Comparison of ENCODE assay signal across 8 cellular contexts in the genomic region with DNA sequence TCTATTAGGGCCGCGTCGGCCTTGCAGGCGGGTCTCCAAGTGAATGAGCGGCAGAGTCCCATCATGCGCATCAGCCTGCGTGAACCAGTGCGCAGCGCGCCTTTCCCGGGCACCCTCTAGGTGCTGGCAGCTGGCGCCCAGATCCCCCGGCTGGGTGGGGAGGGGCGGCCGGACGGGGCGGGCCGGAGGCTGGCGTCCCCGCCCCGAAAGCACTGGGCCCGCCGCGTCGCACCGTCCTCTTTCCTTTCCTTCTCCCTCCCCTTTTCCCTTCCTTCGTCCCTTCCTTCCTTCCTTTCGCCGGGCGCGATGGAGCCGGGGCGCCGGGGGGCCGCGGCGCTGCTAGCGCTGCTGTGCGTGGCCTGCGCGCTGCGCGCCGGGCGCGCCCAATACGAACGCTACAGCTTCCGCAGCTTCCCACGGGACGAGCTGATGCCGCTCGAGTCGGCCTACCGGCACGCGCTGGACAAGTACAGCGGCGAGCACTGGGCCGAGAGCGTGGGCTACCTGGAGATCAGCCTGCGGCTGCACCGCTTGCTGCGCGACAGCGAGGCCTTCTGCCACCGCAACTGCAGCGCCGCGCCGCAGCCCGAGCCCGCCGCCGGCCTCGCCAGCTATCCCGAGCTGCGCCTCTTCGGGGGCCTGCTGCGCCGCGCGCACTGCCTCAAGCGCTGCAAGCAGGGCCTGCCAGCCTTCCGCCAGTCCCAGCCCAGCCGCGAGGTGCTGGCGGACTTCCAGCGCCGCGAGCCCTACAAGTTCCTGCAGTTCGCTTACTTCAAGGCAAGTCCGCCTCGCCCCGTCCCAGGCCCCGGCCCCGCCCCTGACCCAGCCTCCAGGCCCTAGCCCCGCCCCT. TPM values are rescaled to one million over a fixed set of nuclear protein-coding genes. Genes with fewer than 3 reads are reported as not detected.
DNase-seq lines count a peak whose midpoint lies in the region; ATAC-seq and TF ChIP-seq lines count a peak whose summit lies in the region.

A gene (plus strand): TSS at position 243 of the 850 bp plus-strand sequence. CDS start 64 bp downstream, at position 307.

- H3K4me3 Mint-ChIP-seq in IgD-negative memory B cell, result peak within 1 kb of the TSS; percentile 91 to 96 (median 94)
- peak within 1 kb of the TSS; percentile 82 for H3K4me3 Mint-ChIP-seq in activated T-helper 2 cell treated with anti-CD3 and anti-CD28 coated beads, Interferon-gamma antibody, Interleukin-2, Interleukin-4, amounts not matched to agents 10 μg/mL and 5 μg/mL and 100 μg/mL, durations not matched to agents 14 hours and 24 hours and 36 hours (ENCODE audit: low read depth)
- H3K4me3 Mint-ChIP-seq in natural killer cell treated with Interleukin-12 subunit alpha and Interleukin-12 subunit beta and Interleukin-15 and Interleukin-18, amount 100 ng/mL, for 72 hours, result peak within 1 kb of the TSS; percentile 85

- H3K27me3 ChIP-seq in RWPE2 (ENCODE audit: insufficient read depth, poor library complexity, severe bottlenecking), result no peaks in the 10 kb centered on the region

- H3K9me3 Mint-ChIP-seq in IgD-negative memory B cell, result no peaks in the 10 kb centered on the region
- H3K9me3 Mint-ChIP-seq in activated T-helper 2 cell treated with anti-CD3 and anti-CD28 coated beads, Interferon-gamma antibody, Interleukin-2, Interleukin-4, amounts not matched to agents 10 μg/mL and 5 μg/mL and 100 μg/mL, durations not matched to agents 14 hours and 24 hours and 36 hours, result no peaks in the 10 kb centered on the region
- no peaks in the 10 kb centered on the region for H3K9me3 Mint-ChIP-seq in natural killer cell treated with Interleukin-12 subunit alpha and Interleukin-12 subunit beta and Interleukin-15 and Interleukin-18, amount 100 ng/mL, for 72 hours

- ATAC-seq in GM21576 (IDR thresholded peaks at IDR 0.05; ENCODE audit: unreplicated experiment) (peak; percentile 81), RWPE2 (ENCODE audit: low read depth) (peak; percentile 88)
- ATAC-seq in natural killer cell treated with Interleukin-12 subunit alpha and Interleukin-12 subunit beta and Interleukin-15 and Interleukin-18, amount 100 ng/mL, for 72 hours, result peak; percentile 94 to 95

- H3K4me1 ChIP-seq in RWPE2 (ENCODE audit: insufficient read depth, poor library complexity, severe bottlenecking), result peaks cover 12% of the 10 kb centered on the region

- H3K27ac ChIP-seq in RWPE2 (ENCODE audit: poor library complexity, severe bottlenecking), result peak within 1 kb of the TSS; percentile 89

- DNase-seq in DMS79 treated with DMSO at 0.1 percent for 48 hours (lab: John Stamatoyannopoulos, UW), result peak; percentile 38
- peak; percentile 95 for DNase-seq in RWPE2 (ENCODE audit: low spot score)
- DNase-seq in activated T-helper 2 cell treated with anti-CD3 and anti-CD28 coated beads, Interferon-gamma antibody, Interleukin-2, Interleukin-4, amounts not matched to agents 10 μg/mL and 5 μg/mL and 100 μg/mL, durations not matched to agents 14 hours and 24 hours and 36 hours (ENCODE audit: low spot score), result peak; percentile 79
- peak; percentile 92 for DNase-seq in fibroblast of peridontal ligament (ENCODE audit: extremely low read depth)
- peak; percentile 88 for DNase-seq in natural killer cell treated with Interleukin-12 subunit alpha and Interleukin-12 subunit beta and Interleukin-15 and Interleukin-18, amount 100 ng/mL, for 72 hours (ENCODE audit: low spot score)
- DNase-seq in stimulated activated naive CD4-positive, alpha-beta T cell treated with Interleukin-2 at 50 U/mL for 16 hours (lab: John Stamatoyannopoulos, UW), result peak; percentile 83

- intact Hi-C loops in activated T-helper 2 cell treated with anti-CD3 and anti-CD28 coated beads, Interferon-gamma antibody, Interleukin-2, Interleukin-4, amounts not matched to agents 10 μg/mL and 5 μg/mL and 100 μg/mL, durations not matched to agents 14 hours and 24 hours and 36 hours (cut with micrococcal nuclease), result loop anchor here (1.0 to 10.0 kb wide), 4 partner anchors 17 to 681 kb away; a partner anchor contains a TSS

- no peaks in the 10 kb centered on the region for H3K36me3 Mint-ChIP-seq in IgD-negative memory B cell
- H3K36me3 Mint-ChIP-seq in activated T-helper 2 cell treated with anti-CD3 and anti-CD28 coated beads, Interferon-gamma antibody, Interleukin-2, Interleukin-4, amounts not matched to agents 10 μg/mL and 5 μg/mL and 100 μg/mL, durations not matched to agents 14 hours and 24 hours and 36 hours (ENCODE audit: low read depth), result peaks cover 6% of the 10 kb centered on the region
- no peaks in the 10 kb centered on the region for H3K36me3 Mint-ChIP-seq in natural killer cell treated with Interleukin-12 subunit alpha and Interleukin-12 subunit beta and Interleukin-15 and Interleukin-18, amount 100 ng/mL, for 72 hours

- TF ChIP-seq CTCF in RWPE2 (IDR thresholded peaks at IDR 0.05; ENCODE audit: poor library complexity, severe bottlenecking), result no peak

- no peaks in the 10 kb centered on the region for H3K9me3 ChIP-seq in RWPE2 (ENCODE audit: severe bottlenecking)

- peaks cover 10% of the 10 kb centered on the region for H3K36me3 ChIP-seq in RWPE2 (ENCODE audit: low read depth)

- peak within 1 kb of the TSS; percentile 83 to 90 (median 86) for H3K27ac Mint-ChIP-seq in IgD-negative memory B cell
- peak within 1 kb of the TSS; percentile 68 for H3K27ac Mint-ChIP-seq in activated T-helper 2 cell treated with anti-CD3 and anti-CD28 coated beads, Interferon-gamma antibody, Interleukin-2, Interleukin-4, amounts not matched to agents 10 μg/mL and 5 μg/mL and 100 μg/mL, durations not matched to agents 14 hours and 24 hours and 36 hours
- H3K27ac Mint-ChIP-seq in natural killer cell treated with Interleukin-12 subunit alpha and Interleukin-12 subunit beta and Interleukin-15 and Interleukin-18, amount 100 ng/mL, for 72 hours, result peak within 1 kb of the TSS; percentile 64 to 68

- peak within 1 kb of the TSS; percentile 63 for H3K4me3 ChIP-seq in RWPE2 (ENCODE audit: severe bottlenecking)

- peaks cover 30 to 44% (median 36%) of the 10 kb centered on the region in 3 donors for H3K4me1 Mint-ChIP-seq in IgD-negative memory B cell
- H3K4me1 Mint-ChIP-seq in activated T-helper 2 cell treated with anti-CD3 and anti-CD28 coated beads, Interferon-gamma antibody, Interleukin-2, Interleukin-4, amounts not matched to agents 10 μg/mL and 5 μg/mL and 100 μg/mL, durations not matched to agents 14 hours and 24 hours and 36 hours (ENCODE audit: low read depth), result peaks cover 17% of the 10 kb centered on the region
- peaks cover 7 to 18% of the 10 kb centered on the region in 2 donors for H3K4me1 Mint-ChIP-seq in natural killer cell treated with Interleukin-12 subunit alpha and Interleukin-12 subunit beta and Interleukin-15 and Interleukin-18, amount 100 ng/mL, for 72 hours (ENCODE audit: low read depth in 2 of 2)

- H3K27me3 Mint-ChIP-seq in IgD-negative memory B cell, result no peaks in the 10 kb centered on the region
- H3K27me3 Mint-ChIP-seq in activated T-helper 2 cell treated with anti-CD3 and anti-CD28 coated beads, Interferon-gamma antibody, Interleukin-2, Interleukin-4, amounts not matched to agents 10 μg/mL and 5 μg/mL and 100 μg/mL, durations not matched to agents 14 hours and 24 hours and 36 hours (ENCODE audit: low read depth), result no peaks in the 10 kb centered on the region
- H3K27me3 Mint-ChIP-seq in natural killer cell treated with Interleukin-12 subunit alpha and Interleukin-12 subunit beta and Interleukin-15 and Interleukin-18, amount 100 ng/mL, for 72 hours, result peaks cover 0 to 2% of the 10 kb centered on the region in 2 donors

RNA-seq across cellular contexts. Expression of the gene that starts here (rescaled TPM):
- polyA plus RNA-seq in IgD-negative memory B cell, result 88.0 TPM
- 51.9 and 55.9 TPM in 2 replicates for total RNA-seq in activated T-helper 2 cell treated with anti-CD3 and anti-CD28 coated beads, Interferon-gamma antibody, Interleukin-2, Interleukin-4, amounts not matched to agents 10 μg/mL and 5 μg/mL and 100 μg/mL, durations not matched to agents 14 hours and 24 hours and 36 hours
- total RNA-seq in natural killer cell treated with Interleukin-12 subunit alpha and Interleukin-12 subunit beta and Interleukin-15 and Interleukin-18, amount 100 ng/mL, for 72 hours, result 10 to 100 TPM; 14.9 to 19.5 TPM

Comparison
In these comparisons a context has a peak if more than half of its experiments do, and no peak if none do; other contexts are left out.
1. Peak in every context shown above with its lines: DNase-seq, ATAC-seq, H3K4me3 ChIP-seq and H3K27ac ChIP-seq.
2. DNase-seq: peak in every context shown above with its lines; median percentile 95 in RWPE2; 92 in fibroblast of peridontal ligament; 88 in natural killer cell treated with Interleukin-12 subunit alpha and Interleukin-12 subunit beta and Interleukin-15 and Interleukin-18, amount 100 ng/mL, for 72 hours; 83 in stimulated activated naive CD4-positive, alpha-beta T cell treated with Interleukin-2 at 50 U/mL for 16 hours; 79 in activated T-helper 2 cell treated with anti-CD3 and anti-CD28 coated beads, Interferon-gamma antibody, Interleukin-2, Interleukin-4, amounts not matched to agents 10 μg/mL and 5 μg/mL and 100 μg/mL, durations not matched to agents 14 hours and 24 hours and 36 hours; 38 in DMS79 treated with DMSO at 0.1 percent for 48 hours.